In the genomic region with DNA sequence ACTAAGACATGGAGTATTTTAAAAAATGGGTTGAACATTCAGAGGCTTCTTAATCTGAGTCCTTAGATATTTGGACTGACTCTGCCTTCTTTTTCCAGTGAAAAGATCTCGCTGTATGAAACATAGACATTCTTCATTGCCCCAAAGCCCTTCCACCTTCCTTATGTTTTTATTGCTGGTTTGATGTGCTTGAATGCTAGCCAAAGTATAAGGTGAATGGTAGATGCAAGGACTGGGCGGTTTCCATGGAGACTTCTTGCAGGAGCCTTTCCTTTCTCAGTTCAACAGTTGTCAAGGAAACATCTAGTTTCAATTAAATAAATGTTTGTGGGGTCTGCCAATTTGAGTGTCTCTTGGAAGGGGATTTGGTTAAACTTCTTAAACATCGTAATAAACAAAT, we compare ENCODE assay signal across 21 cellular contexts.
"Had no signal": no experiment of that assay in that cellular context is flagged by ENCODE, and none has a peak within 500 bp of the region (broad histone marks: within the 10 kb centered on the region; RNA-seq: fewer than 3 reads in every experiment).

No MANE protein-coding gene starts in this region.

- H3K9me3 ChIP-seq: lower lobe of right lung, right lobe of liver, tibial nerve, upper lobe of left lung, vagina had no signal

- DNase-seq: islet precursor cell; lower lobe of right lung; mammary epithelial cell; mesenchymal stem cell; naive B cell; natural killer cell; ovary; right lobe of liver; stimulated activated CD4-positive, alpha-beta T cell treated with anti-CD3 and anti-CD28 coated beads, Interleukin-1b, Interleukin-23, amount 100 ng/mL, for 48 hours; stimulated activated CD4-positive, alpha-beta T cell treated with anti-CD3 and anti-CD28 coated beads, Interleukin-2, amount 100 ng/mL, for 48 hours; stimulated activated CD4-positive, alpha-beta T cell treated with anti-CD3 and anti-CD28 coated beads, Interleukin-4, amount 100 ng/mL, for 4 hours; stimulated activated CD8-positive, alpha-beta memory T cell treated with anti-CD3 and anti-CD28 coated beads, Interleukin-4, amount 100 ng/mL, for 48 hours; stimulated activated naive CD4-positive, alpha-beta T cell treated with Interleukin-2 at 50 U/mL for 16 hours; stimulated activated naive CD8-positive, alpha-beta T cell treated with anti-CD3 and anti-CD28 coated beads, Interleukin-15, amount 100 ng/mL, for 72 hours; substantia nigra; upper lobe of left lung had no signal

- H3K36me3 ChIP-seq: lower lobe of right lung, ovary, right atrium auricular region, right lobe of liver, tibial nerve, upper lobe of left lung, vagina had no signal

- H3K4me3 ChIP-seq: lower lobe of right lung, ovary, right atrium auricular region, right lobe of liver, smooth muscle cell, tibial nerve, upper lobe of left lung, vagina had no signal

- H3K27ac ChIP-seq: lower lobe of right lung, ovary, right atrium auricular region, right lobe of liver, tibial nerve, upper lobe of left lung, vagina had no signal

- H3K27me3 ChIP-seq: ovary, right atrium auricular region, right lobe of liver, tibial nerve, upper lobe of left lung, vagina had no signal

- ATAC-seq: lower lobe of right lung; natural killer cell; stimulated activated memory B cell treated with anti-CD40 and anti-IgM and Interleukin-4, amounts not matched to agents 10 μg/mL and 1 μg/mL and 100 μg/mL, for 72 hours; stimulated activated naive CD8-positive, alpha-beta T cell treated with anti-CD3 and anti-CD28 coated beads, Interleukin-15, amount 100 ng/mL, for 72 hours had no signal

- H3K4me1 ChIP-seq: lower lobe of right lung, right atrium auricular region, tibial nerve, upper lobe of left lung, vagina had no signal
